ENCODE assay signal across 25 cellular contexts in genomic region chr3:158247288-158247687, GRCh38.
A peak's percentile ranks its signal among the peaks of the same experiment; 100 is the strongest.
DNase-seq lines count a peak whose midpoint lies in the region; ATAC-seq, FAIRE-seq and TF ChIP-seq lines count a peak whose summit lies in the region.
"Had no signal": no experiment of that assay in that cellular context is flagged by ENCODE, and none has a peak within 500 bp of the region (broad histone marks: within the 10 kb centered on the region; RNA-seq: fewer than 3 reads in every experiment).

No MANE protein-coding gene starts in this region.

- no peak for FAIRE-seq in GM12878 (lab: Jason Lieb, UNC)
- FAIRE-seq: A549, D721Med, GM12891 had no signal

- H3K27ac Mint-ChIP-seq in CD4-positive, CD25-positive, alpha-beta regulatory T cell, result peak overlapping the region; percentile 21 to 48 (median 46)
- H3K27ac Mint-ChIP-seq in memory B cell, result peak overlapping the region; percentile 43
- H3K27ac Mint-ChIP-seq in stimulated activated effector memory CD8-positive, alpha-beta T cell treated with anti-CD3 and anti-CD28 coated beads, Interleukin-12 subunit alpha, Interleukin-12 subunit beta, amount 100 ng/mL, for 72 hours, result peak overlapping the region; percentile 60
- H3K27ac Mint-ChIP-seq: CD4-positive, alpha-beta T cell; CD8-positive, alpha-beta T cell had no signal

- H3K27ac ChIP-seq in CD4-positive, CD25-positive, alpha-beta regulatory T cell (ENCODE audit: insufficient read depth, low read length, poor library complexity, severe bottlenecking), result no peak overlapping the region
- H3K27ac ChIP-seq in GM12878 (ENCODE audit: control insufficient read depth, insufficient read depth), result no peak overlapping the region
- H3K27ac ChIP-seq: 22Rv1, A549, BLaER1 had no signal

- CTCF ChIA-PET in GM12878 (lab: Yijun Ruan, JAX), result interaction anchor here (1.6 kb wide), 1 partner anchor 187 kb away, joined by 4 read pairs; no protein-coding TSS in a partner anchor

- intact Hi-C loops in GM12878 (cut with micrococcal nuclease; ENCODE audit: unreplicated experiment), result no loop called here

- H3K27me3 ChIP-seq in CD4-positive, CD25-positive, alpha-beta regulatory T cell (ENCODE audit: control insufficient read depth, insufficient read depth, low read length), result no peaks in the 10 kb centered on the region
- H3K27me3 ChIP-seq in GM12878 (replicated peaks in 1 of 2; ENCODE audit: control insufficient read depth in 2 of 2, insufficient read depth in 2 of 2, low read length in 1 of 2), result no peaks in the 10 kb centered on the region
- H3K27me3 ChIP-seq: BE2C, BLaER1 had no signal

- H3K79me2 ChIP-seq in GM12878 (ENCODE audit: control insufficient read depth, insufficient read depth, low read length), result no peaks in the 10 kb centered on the region

- DNase-seq in CD4-positive, CD25-positive, alpha-beta regulatory T cell, result no peak
- no peak for DNase-seq in GM12878 (ENCODE audit: low read depth, low spot score)
- no peak for DNase-seq in memory B cell (ENCODE audit: low spot score in 2 of 2)
- DNase-seq in stimulated activated effector memory CD8-positive, alpha-beta T cell treated with anti-CD3 and anti-CD28 coated beads, Interleukin-12 subunit alpha, Interleukin-12 subunit beta, amount 100 ng/mL, for 72 hours (ENCODE audit: low spot score in 2 of 2), result no peak
- DNase-seq in NCI-H2196 treated with DMSO at 0.1 percent for 48 hours (lab: John Stamatoyannopoulos, UW; ENCODE audit: unreplicated experiment), result no peak
- DNase-seq in retina, result no peak
- DNase-seq in activated T-cell treated with anti-CD3 and anti-CD28 coated beads, Interleukin-2, amount 50 U/mL, for 4 hours, result no peak
- DNase-seq: BE2C; C1 segment of cervical spinal cord; Caco-2; Calu3; CD4-positive, alpha-beta T cell; CD8-positive, alpha-beta T cell; DMS153; DMS53; DMS79; DND-41; EL; GDM1 had no signal

- POLR2A ChIA-PET in GM12878 (lab: Charles Lee), result interaction anchor here (0.7 kb wide), 1 partner anchor 41 kb away, joined by 3 read pairs; no protein-coding TSS in a partner anchor

- H3K36me3 ChIP-seq in CD4-positive, CD25-positive, alpha-beta regulatory T cell (ENCODE audit: control insufficient read depth, insufficient read depth, low read length), result peaks cover 4% of the 10 kb centered on the region
- no peaks in the 10 kb centered on the region for H3K36me3 ChIP-seq in GM12878 (ENCODE audit: control insufficient read depth in 2 of 2, insufficient read depth in 2 of 2, low read length in 1 of 2)
- H3K36me3 ChIP-seq: BE2C had no signal

- no peaks in the 10 kb centered on the region for H3K4me1 ChIP-seq in CD4-positive, CD25-positive, alpha-beta regulatory T cell (ENCODE audit: control insufficient read depth, insufficient read depth, low read length, poor library complexity, severe bottlenecking)
- peaks cover 5% of the 10 kb centered on the region; the same call in 1 of the 2 replicates for H3K4me1 ChIP-seq in GM12878 (ENCODE audit: control insufficient read depth, insufficient read depth, low read length)
- H3K4me1 ChIP-seq: A549, BE2C, Caco-2 had no signal

- TF ChIP-seq EP300 in GM12878 (IDR thresholded peaks at IDR 0.05; ENCODE audit: borderline replicate concordance in 1 of 2, control insufficient read depth in 1 of 2, low read depth in 2 of 2, low read length in 2 of 2), result no peak

- no peak for TF ChIP-seq POLR2A in GM12878 (IDR thresholded peaks at IDR 0.05; ENCODE audit: low read depth, low read length)

- no peak overlapping the region for H3K4me3 ChIP-seq in CD4-positive, CD25-positive, alpha-beta regulatory T cell (ENCODE audit: low read depth, low read length)
- H3K4me3 ChIP-seq in GM12878, result no peak overlapping the region
- H3K4me3 ChIP-seq: A549, BLaER1 had no signal

- RAD21 ChIA-PET in GM12878 (lab: Charles Lee; ENCODE audit: unreplicated experiment), result no interaction called here

- in situ Hi-C loops in GM12878 (cut with MboI), result no loop called here

- peaks cover 4 to 8% of the 10 kb centered on the region in 2 experiments for H3K9me3 ChIP-seq in CD4-positive, CD25-positive, alpha-beta regulatory T cell (ENCODE audit: control insufficient read depth in 2 of 2, low read length in 2 of 2)
- H3K9me3 ChIP-seq in GM12878 (replicated peaks; ENCODE audit: control insufficient read depth, insufficient read depth, low read length), result no peaks in the 10 kb centered on the region; the same call in 1 of the 3 replicates
- H3K9me3 ChIP-seq: A549, BE2C, Caco-2 had no signal

- peaks cover 4 to 61% (median 18%) of the 10 kb centered on the region in 7 donors for H3K9me3 Mint-ChIP-seq in CD4-positive, CD25-positive, alpha-beta regulatory T cell
- H3K9me3 Mint-ChIP-seq in memory B cell, result peaks cover 11% of the 10 kb centered on the region
- H3K9me3 Mint-ChIP-seq in stimulated activated effector memory CD8-positive, alpha-beta T cell treated with anti-CD3 and anti-CD28 coated beads, Interleukin-12 subunit alpha, Interleukin-12 subunit beta, amount 100 ng/mL, for 72 hours, result peaks cover 26% of the 10 kb centered on the region
- peaks cover 57% of the 10 kb centered on the region for H3K9me3 Mint-ChIP-seq in activated T-cell treated with anti-CD3 and anti-CD28 coated beads, Interleukin-2, amount 50 U/mL, for 4 hours

- H3K36me3 Mint-ChIP-seq in CD4-positive, CD25-positive, alpha-beta regulatory T cell, result peaks cover 49% of the 10 kb centered on the region
- peaks cover 38% of the 10 kb centered on the region for H3K36me3 Mint-ChIP-seq in memory B cell
- H3K36me3 Mint-ChIP-seq in stimulated activated effector memory CD8-positive, alpha-beta T cell treated with anti-CD3 and anti-CD28 coated beads, Interleukin-12 subunit alpha, Interleukin-12 subunit beta, amount 100 ng/mL, for 72 hours, result peaks cover 5% of the 10 kb centered on the region
- peaks cover 54% of the 10 kb centered on the region for H3K36me3 Mint-ChIP-seq in activated T-cell treated with anti-CD3 and anti-CD28 coated beads, Interleukin-2, amount 50 U/mL, for 4 hours (ENCODE audit: insufficient read depth)

- H3K4me1 Mint-ChIP-seq in CD4-positive, CD25-positive, alpha-beta regulatory T cell, result peaks cover 28 to 45% (median 40%) of the 10 kb centered on the region in 4 donors
- H3K4me1 Mint-ChIP-seq in memory B cell, result peaks cover 14% of the 10 kb centered on the region
- H3K4me1 Mint-ChIP-seq in stimulated activated effector memory CD8-positive, alpha-beta T cell treated with anti-CD3 and anti-CD28 coated beads, Interleukin-12 subunit alpha, Interleukin-12 subunit beta, amount 100 ng/mL, for 72 hours, result peaks cover 9% of the 10 kb centered on the region
- peaks cover 7% of the 10 kb centered on the region for H3K4me1 Mint-ChIP-seq in activated T-cell treated with anti-CD3 and anti-CD28 coated beads, Interleukin-2, amount 50 U/mL, for 4 hours (ENCODE audit: low read depth)
- H3K4me1 Mint-ChIP-seq: CD14-positive monocyte had no signal

- no peak overlapping the region for H3K4me2 ChIP-seq in GM12878 (ENCODE audit: control insufficient read depth, insufficient read depth)
- H3K4me2 ChIP-seq: A549, BLaER1 had no signal

- WGBS in GM12878 (ENCODE audit: insufficient coverage, insufficient replicate concordance, low lambda C conversion rate, missing lambda C conversion rate), result 78% methylated on average over 3 of the region's 3 CpGs

- SMC1A ChIA-PET in GM12878 (lab: Charles Lee; ENCODE audit: uncharacterized antibody, unreplicated experiment), result no interaction called here

- BruUV-seq in GM12878 (replicated peaks; lab: Mats Ljungman, UMichigan), result no TSS peak

- no peaks in the 10 kb centered on the region for H4K20me1 ChIP-seq in GM12878 (ENCODE audit: control insufficient read depth, insufficient read depth)
- H4K20me1 ChIP-seq: BLaER1 had no signal

- no peak overlapping the region for H3K9ac ChIP-seq in GM12878 (ENCODE audit: control insufficient read depth, insufficient read depth, low read length)
- H3K9ac ChIP-seq: BLaER1 had no signal

- no peak overlapping the region for H3K4me3 Mint-ChIP-seq in CD4-positive, CD25-positive, alpha-beta regulatory T cell
- H3K4me3 Mint-ChIP-seq in memory B cell, result no peak overlapping the region
- H3K4me3 Mint-ChIP-seq in stimulated activated effector memory CD8-positive, alpha-beta T cell treated with anti-CD3 and anti-CD28 coated beads, Interleukin-12 subunit alpha, Interleukin-12 subunit beta, amount 100 ng/mL, for 72 hours, result no peak overlapping the region
- no peak overlapping the region for H3K4me3 Mint-ChIP-seq in activated T-cell treated with anti-CD3 and anti-CD28 coated beads, Interleukin-2, amount 50 U/mL, for 4 hours
- H3K4me3 Mint-ChIP-seq: CD14-positive monocyte; CD4-positive, alpha-beta T cell; CD8-positive, alpha-beta T cell had no signal

- no peak for TF ChIP-seq RAD21 in GM12878 (IDR thresholded peaks at IDR 0.05; ENCODE audit: insufficient read depth, low read depth, low read length)

- H2AFZ ChIP-seq in GM12878 (ENCODE audit: control insufficient read depth, low read depth, low read length), result no peak overlapping the region

- no peak for TF ChIP-seq CTCF in GM12878 (IDR thresholded peaks at IDR 0.05 in 2 of 3, conservative IDR thresholded peaks at IDR 0.05 in 1 of 3; ENCODE audit: control insufficient read depth in 2 of 3, extremely low read depth in 1 of 3, insufficient read depth in 1 of 3, low read depth in 3 of 3, low read length in 3 of 3)

- H3K27me3 Mint-ChIP-seq in CD4-positive, CD25-positive, alpha-beta regulatory T cell, result no peaks in the 10 kb centered on the region
- H3K27me3 Mint-ChIP-seq in memory B cell, result no peaks in the 10 kb centered on the region
- no peaks in the 10 kb centered on the region for H3K27me3 Mint-ChIP-seq in activated T-cell treated with anti-CD3 and anti-CD28 coated beads, Interleukin-2, amount 50 U/mL, for 4 hours (ENCODE audit: low read depth)
- H3K27me3 Mint-ChIP-seq: CD4-positive, alpha-beta T cell had no signal

- ATAC-seq in CD4-positive, CD25-positive, alpha-beta regulatory T cell (ENCODE audit: low read depth in 2 of 2), result no peak
- no peak for ATAC-seq in GM12878
- no peak for ATAC-seq in memory B cell (ENCODE audit: low read depth)
- no peak for ATAC-seq in stimulated activated effector memory CD8-positive, alpha-beta T cell treated with anti-CD3 and anti-CD28 coated beads, Interleukin-12 subunit alpha, Interleukin-12 subunit beta, amount 100 ng/mL, for 72 hours
- ATAC-seq in activated T-cell treated with anti-CD3 and anti-CD28 coated beads, Interleukin-2, amount 50 U/mL, for 4 hours, result no peak
- ATAC-seq: A549; CD8-positive, alpha-beta T cell had no signal

TF ChIP-seq in GM12878, 131 proteins besides CTCF, POLR2A, EP300 and RAD21:
- TF ChIP-seq RUNX3 (IDR thresholded peaks at IDR 0.05; ENCODE audit: low read length) (0 out of 2 replicates have a peak, but pooled peaks have one; percentile 15), NFXL1 (IDR thresholded peaks at IDR 0.05; ENCODE audit: borderline replicate concordance) (no peak)
